ENCODE assay signal across 1 cellular context in the genomic region with DNA sequence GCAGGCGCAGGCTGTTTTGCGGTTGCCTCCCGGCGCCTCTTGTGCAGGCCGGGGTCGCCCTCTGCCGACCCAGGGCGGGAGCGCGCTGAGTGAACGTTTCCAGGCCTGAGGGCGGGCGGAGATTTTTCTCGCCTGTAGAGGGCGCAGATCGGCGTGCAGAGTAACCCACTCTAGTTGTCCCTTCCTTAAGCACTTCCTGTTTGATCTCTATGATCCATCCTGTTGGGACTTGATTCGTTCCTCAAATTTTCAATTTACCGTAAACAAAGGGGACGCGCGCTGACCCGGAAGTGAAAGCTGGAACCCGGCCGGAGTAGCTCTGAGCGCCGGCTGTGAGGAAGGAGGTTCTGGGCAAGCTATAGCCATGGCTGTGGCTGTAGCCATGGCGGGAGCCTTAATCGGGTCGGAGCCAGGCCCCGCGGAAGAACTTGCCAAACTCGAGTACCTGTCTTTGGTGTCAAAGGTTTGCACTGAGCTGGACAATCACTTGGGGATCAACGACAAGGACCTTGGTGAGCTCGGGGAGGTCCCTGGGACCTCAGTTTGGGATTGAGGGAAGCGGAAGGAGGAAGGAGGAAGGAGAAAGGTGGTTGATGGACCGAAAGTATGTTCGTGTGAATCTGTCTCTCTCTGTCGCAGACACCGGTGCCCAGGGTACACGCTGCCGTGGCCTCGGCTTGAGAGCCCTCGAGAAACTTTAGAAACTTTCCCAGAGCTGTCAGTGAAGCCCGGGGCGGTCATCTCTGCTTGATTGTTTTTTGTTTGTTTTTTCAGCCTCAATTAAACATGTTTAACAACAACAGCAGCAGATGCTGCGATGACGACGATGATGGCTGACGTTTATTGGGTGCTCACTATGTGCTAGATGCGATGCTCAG.
TF ChIP-seq lines count a peak whose summit lies in the region.

DHX8 (plus strand) TSS at position 302 of the 878 bp plus-strand sequence; CDS start at position 365, 63 bp downstream.

TF ChIP-seq in HEK293, 187 proteins besides CTCF, POLR2A, EP300 and RAD21 (continued from another document and continues in another):
- TF ChIP-seq YY1 (tag by site-specific recombination; IDR thresholded peaks at IDR 0.05) (peak; percentile 89; the same call in 1 of the 2 replicates), ZNF501 (tag by site-specific recombination; IDR thresholded peaks at IDR 0.05) (peak; percentile 88), HOXA7 (CRISPR knock-in tag; IDR thresholded peaks at IDR 0.05; ENCODE audit: borderline replicate concordance) (no peak), ZNF112 (tag by site-specific recombination; IDR thresholded peaks at IDR 0.05) (no peak), IKZF3 (tag by site-specific recombination; IDR thresholded peaks at IDR 0.05) (peak; percentile 57), ZNF433 (tag by site-specific recombination; IDR thresholded peaks at IDR 0.05; ENCODE audit: low read depth) (no peak), ZNF211 (tag by site-specific recombination; IDR thresholded peaks at IDR 0.05; ENCODE audit: low read depth) (no peak), ZNF664 (tag by site-specific recombination; IDR thresholded peaks at IDR 0.05) (peak; percentile 74), ZNF221 (tag by site-specific recombination; IDR thresholded peaks at IDR 0.05; ENCODE audit: borderline replicate concordance) (peak; percentile 96), ZNF785 (tag by site-specific recombination; IDR thresholded peaks at IDR 0.05) (no peak), ZNF776 (tag by site-specific recombination; IDR thresholded peaks at IDR 0.05; ENCODE audit: borderline replicate concordance) (no peak), ZNF292 (tag by site-specific recombination; IDR thresholded peaks at IDR 0.05; ENCODE audit: borderline replicate concordance, low read depth) (no peak), BCL11A (tag by site-specific recombination; IDR thresholded peaks at IDR 0.05; ENCODE audit: low read depth) (no peak; the same call in 1 of the 2 replicates), ZNF426 (tag by site-specific recombination; IDR thresholded peaks at IDR 0.05) (no peak), GFI1B (tag by site-specific recombination; IDR thresholded peaks at IDR 0.05) (no peak), ZNF658 (tag by site-specific recombination; IDR thresholded peaks at IDR 0.05) (no peak), ZNF521 (tag by site-specific recombination; IDR thresholded peaks at IDR 0.05) (no peak), ZNF239 (tag by site-specific recombination; IDR thresholded peaks at IDR 0.05) (no peak), ZNF629 (tag by site-specific recombination; IDR thresholded peaks at IDR 0.05) (peak; percentile 93), ZNF792 (tag by site-specific recombination; IDR thresholded peaks at IDR 0.05) (no peak), KLF10 (tag by site-specific recombination; IDR thresholded peaks at IDR 0.05) (peak; percentile 77), ZFP3 (tag by site-specific recombination; IDR thresholded peaks at IDR 0.05; ENCODE audit: low read depth) (no peak), ZNF140 (tag by site-specific recombination; IDR thresholded peaks at IDR 0.05) (no peak), ZFHX2 (tag by site-specific recombination; conservative IDR thresholded peaks at IDR 0.05) (peak; percentile 33; the same call in 1 of the 2 replicates), ZNF561 (tag by site-specific recombination; IDR thresholded peaks at IDR 0.05; ENCODE audit: borderline replicate concordance) (peak; percentile 82), ZNF837 (tag by site-specific recombination; IDR thresholded peaks at IDR 0.05) (no peak), ZNF473 (tag by site-specific recombination; IDR thresholded peaks at IDR 0.05) (no peak), ZNF555 (tag by site-specific recombination; conservative IDR thresholded peaks at IDR 0.05) (no peak), PRDM4 (tag by site-specific recombination; IDR thresholded peaks at IDR 0.05) (0 out of 2 replicates have a peak, but pooled peaks have one; percentile 35), OVOL3 (tag by site-specific recombination; IDR thresholded peaks at IDR 0.05) (no peak), YY2 (tag by site-specific recombination; IDR thresholded peaks at IDR 0.05) (peak; percentile 90), ZNF544 (tag by site-specific recombination; IDR thresholded peaks at IDR 0.05) (no peak), ZNF184 (tag by site-specific recombination; IDR thresholded peaks at IDR 0.05) (peak; percentile 80; the same call in 1 of the 2 replicates), ZNF341 (tag by site-specific recombination; IDR thresholded peaks at IDR 0.05; ENCODE audit: low read depth) (no peak), ZNF621 (tag by site-specific recombination; IDR thresholded peaks at IDR 0.05) (no peak), ZFP41 (tag by site-specific recombination; IDR thresholded peaks at IDR 0.05; ENCODE audit: borderline replicate concordance) (no peak), ZBTB8A (tag by site-specific recombination; IDR thresholded peaks at IDR 0.05) (peak; percentile 85), PRDM6 (tag by site-specific recombination; IDR thresholded peaks at IDR 0.05) (0 out of 2 replicates have a peak, but pooled peaks have one; percentile 11), ZNF843 (tag by site-specific recombination; IDR thresholded peaks at IDR 0.05) (peak; percentile 72), ZNF391 (tag by site-specific recombination; IDR thresholded peaks at IDR 0.05; ENCODE audit: borderline replicate concordance, low read depth) (peak; percentile 86), ZNF677 (tag by site-specific recombination; IDR thresholded peaks at IDR 0.05) (no peak), SP2 (tag by site-specific recombination; IDR thresholded peaks at IDR 0.05) (peak; percentile 92), ZIC2 (tag by site-specific recombination; IDR thresholded peaks at IDR 0.05) (0 out of 2 replicates have a peak, but pooled peaks have one; percentile 10)
- TF ChIP-seq, protein P1, sequence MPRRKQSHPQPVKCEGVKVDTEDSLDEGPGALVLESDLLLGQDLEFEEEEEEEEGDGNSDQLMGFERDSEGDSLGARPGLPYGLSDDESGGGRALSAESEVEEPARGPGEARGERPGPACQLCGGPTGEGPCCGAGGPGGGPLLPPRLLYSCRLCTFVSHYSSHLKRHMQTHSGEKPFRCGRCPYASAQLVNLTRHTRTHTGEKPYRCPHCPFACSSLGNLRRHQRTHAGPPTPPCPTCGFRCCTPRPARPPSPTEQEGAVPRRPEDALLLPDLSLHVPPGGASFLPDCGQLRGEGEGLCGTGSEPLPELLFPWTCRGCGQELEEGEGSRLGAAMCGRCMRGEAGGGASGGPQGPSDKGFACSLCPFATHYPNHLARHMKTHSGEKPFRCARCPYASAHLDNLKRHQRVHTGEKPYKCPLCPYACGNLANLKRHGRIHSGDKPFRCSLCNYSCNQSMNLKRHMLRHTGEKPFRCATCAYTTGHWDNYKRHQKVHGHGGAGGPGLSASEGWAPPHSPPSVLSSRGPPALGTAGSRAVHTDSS (tag by site-specific recombination; IDR thresholded peaks at IDR 0.05) = peak; percentile 3; the same call in 1 of the 2 replicates
- TF ChIP-seq, protein P2, sequence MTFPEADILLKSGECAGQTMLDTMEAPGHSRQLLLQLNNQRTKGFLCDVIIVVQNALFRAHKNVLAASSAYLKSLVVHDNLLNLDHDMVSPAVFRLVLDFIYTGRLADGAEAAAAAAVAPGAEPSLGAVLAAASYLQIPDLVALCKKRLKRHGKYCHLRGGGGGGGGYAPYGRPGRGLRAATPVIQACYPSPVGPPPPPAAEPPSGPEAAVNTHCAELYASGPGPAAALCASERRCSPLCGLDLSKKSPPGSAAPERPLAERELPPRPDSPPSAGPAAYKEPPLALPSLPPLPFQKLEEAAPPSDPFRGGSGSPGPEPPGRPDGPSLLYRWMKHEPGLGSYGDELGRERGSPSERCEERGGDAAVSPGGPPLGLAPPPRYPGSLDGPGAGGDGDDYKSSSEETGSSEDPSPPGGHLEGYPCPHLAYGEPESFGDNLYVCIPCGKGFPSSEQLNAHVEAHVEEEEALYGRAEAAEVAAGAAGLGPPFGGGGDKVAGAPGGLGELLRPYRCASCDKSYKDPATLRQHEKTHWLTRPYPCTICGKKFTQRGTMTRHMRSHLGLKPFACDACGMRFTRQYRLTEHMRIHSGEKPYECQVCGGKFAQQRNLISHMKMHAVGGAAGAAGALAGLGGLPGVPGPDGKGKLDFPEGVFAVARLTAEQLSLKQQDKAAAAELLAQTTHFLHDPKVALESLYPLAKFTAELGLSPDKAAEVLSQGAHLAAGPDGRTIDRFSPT (tag by site-specific recombination; IDR thresholded peaks at IDR 0.05) = no peak
- TF ChIP-seq, protein P3, sequence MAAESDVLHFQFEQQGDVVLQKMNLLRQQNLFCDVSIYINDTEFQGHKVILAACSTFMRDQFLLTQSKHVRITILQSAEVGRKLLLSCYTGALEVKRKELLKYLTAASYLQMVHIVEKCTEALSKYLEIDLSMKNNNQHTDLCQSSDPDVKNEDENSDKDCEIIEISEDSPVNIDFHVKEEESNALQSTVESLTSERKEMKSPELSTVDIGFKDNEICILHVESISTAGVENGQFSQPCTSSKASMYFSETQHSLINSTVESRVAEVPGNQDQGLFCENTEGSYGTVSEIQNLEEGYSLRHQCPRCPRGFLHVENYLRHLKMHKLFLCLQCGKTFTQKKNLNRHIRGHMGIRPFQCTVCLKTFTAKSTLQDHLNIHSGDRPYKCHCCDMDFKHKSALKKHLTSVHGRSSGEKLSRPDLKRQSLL (tag by site-specific recombination; IDR thresholded peaks at IDR 0.05) = peak; percentile 57; the same call in 1 of the 2 replicates
- TF ChIP-seq, protein P4, sequence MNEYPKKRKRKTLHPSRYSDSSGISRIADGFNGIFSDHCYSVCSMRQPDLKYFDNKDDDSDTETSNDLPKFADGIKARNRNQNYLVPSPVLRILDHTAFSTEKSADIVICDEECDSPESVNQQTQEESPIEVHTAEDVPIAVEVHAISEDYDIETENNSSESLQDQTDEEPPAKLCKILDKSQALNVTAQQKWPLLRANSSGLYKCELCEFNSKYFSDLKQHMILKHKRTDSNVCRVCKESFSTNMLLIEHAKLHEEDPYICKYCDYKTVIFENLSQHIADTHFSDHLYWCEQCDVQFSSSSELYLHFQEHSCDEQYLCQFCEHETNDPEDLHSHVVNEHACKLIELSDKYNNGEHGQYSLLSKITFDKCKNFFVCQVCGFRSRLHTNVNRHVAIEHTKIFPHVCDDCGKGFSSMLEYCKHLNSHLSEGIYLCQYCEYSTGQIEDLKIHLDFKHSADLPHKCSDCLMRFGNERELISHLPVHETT (tag by site-specific recombination; IDR thresholded peaks at IDR 0.05) = peak; percentile 100
- TF ChIP-seq, protein P5, sequence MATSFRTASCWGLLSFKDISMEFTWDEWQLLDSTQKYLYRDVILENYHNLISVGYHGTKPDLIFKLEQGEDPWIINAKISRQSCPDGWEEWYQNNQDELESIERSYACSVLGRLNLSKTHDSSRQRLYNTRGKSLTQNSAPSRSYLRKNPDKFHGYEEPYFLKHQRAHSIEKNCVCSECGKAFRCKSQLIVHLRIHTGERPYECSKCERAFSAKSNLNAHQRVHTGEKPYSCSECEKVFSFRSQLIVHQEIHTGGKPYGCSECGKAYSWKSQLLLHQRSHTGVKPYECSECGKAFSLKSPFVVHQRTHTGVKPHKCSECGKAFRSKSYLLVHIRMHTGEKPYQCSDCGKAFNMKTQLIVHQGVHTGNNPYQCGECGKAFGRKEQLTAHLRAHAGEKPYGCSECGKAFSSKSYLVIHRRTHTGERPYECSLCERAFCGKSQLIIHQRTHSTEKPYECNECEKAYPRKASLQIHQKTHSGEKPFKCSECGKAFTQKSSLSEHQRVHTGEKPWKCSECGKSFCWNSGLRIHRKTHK (tag by site-specific recombination; IDR thresholded peaks at IDR 0.05) = no peak
